18 cellular contexts compared by ENCODE assay signal in genomic region chr6:106275692-106276091, GRCh38. TPM values are rescaled to one million over a fixed set of nuclear protein-coding genes. Genes with fewer than 3 reads are reported as not detected.
DNase-seq lines count a peak whose midpoint lies in the region; ATAC-seq lines count a peak whose summit lies in the region.
"Had no signal": no experiment of that assay in that cellular context is flagged by ENCODE, and none has a peak within 500 bp of the region (broad histone marks: within the 10 kb centered on the region; RNA-seq: fewer than 3 reads in every experiment).

No MANE protein-coding gene starts in this region.

- DNase-seq in G401 (ENCODE audit: low spot score) (peak; percentile 20), astrocyte of the hippocampus (ENCODE audit: low read depth, low spot score) (peak; percentile 89), middle frontal gyrus (ENCODE audit: extremely low spot score, low spot score) (no peak), amygdala (lab: John Stamatoyannopoulos, UW) (no peak)
- DNase-seq: activated CD4-positive, alpha-beta T cell treated with anti-CD3 and anti-CD28 coated beads, Interleukin-2, amount 50 U/mL, for 4 hours; DMS79 treated with DMSO at 0.1 percent for 48 hours; Karpas-422; NCI-H1694 treated with DMSO at 0.1 percent for 48 hours; NCI-H510A treated with DMSO at 0.1 percent for 48 hours; nephron progenitor cell; retina; stimulated activated CD4-positive, alpha-beta T cell treated with anti-CD3 and anti-CD28 coated beads, Interleukin-2, amount 100 ng/mL, for 24 hours; tibial artery had no signal

- no peak overlapping the region for H3K4me3 ChIP-seq in rectal smooth muscle tissue (ENCODE audit: low read length)
- H3K4me3 ChIP-seq: tibial artery had no signal

- no peak overlapping the region for H3K9ac ChIP-seq in rectal smooth muscle tissue (ENCODE audit: low read length)

- no peaks in the 10 kb centered on the region for H3K36me3 ChIP-seq in rectal smooth muscle tissue (ENCODE audit: control insufficient read depth, insufficient read depth, low read length)

- in situ Hi-C loops in G401 (cut with HindIII; ENCODE audit: low sequenced_read_pairs) = no loop called here

- ATAC-seq in HG02870 (IDR thresholded peaks at IDR 0.05; ENCODE audit: unreplicated experiment) (peak; percentile 52), HG03135 (IDR thresholded peaks at IDR 0.05; ENCODE audit: unreplicated experiment) (no peak), HG03342 (IDR thresholded peaks at IDR 0.05; ENCODE audit: unreplicated experiment) (no peak)

- H3K27ac ChIP-seq in rectal smooth muscle tissue (ENCODE audit: low read depth, low read length) = peak overlapping the region; percentile 63
- H3K27ac ChIP-seq: C4-2B had no signal

- peaks cover 4% of the 10 kb centered on the region for H3K4me1 ChIP-seq in rectal smooth muscle tissue (ENCODE audit: control insufficient read depth, insufficient read depth, low read length)

- H3K27me3 ChIP-seq in rectal smooth muscle tissue (ENCODE audit: control insufficient read depth, insufficient read depth, low read length) = no peaks in the 10 kb centered on the region
- H3K27me3 ChIP-seq: tibial artery had no signal

RNA-seq across cellular contexts. Expression of gene ATG5, which starts 49.9 kb away (rescaled TPM):
- total RNA-seq in G401 (2014; rRNA removed; shearing (Covaris generic)) = 38.6 and 40.8 TPM in 2 replicates

Comparison
In these comparisons a context has a peak if more than half of its experiments do, and no peak if none do; other contexts are left out.
1. DNase-seq: peak in G401 (single experiment) and astrocyte of the hippocampus (single experiment); none in middle frontal gyrus (single experiment) and amygdala (0 of 56).